Comparison of ENCODE assay signal across 15 cellular contexts in genomic region chr19:47187797-47188196, GRCh38. TPM values are rescaled to one million over a fixed set of nuclear protein-coding genes. Genes with fewer than 3 reads are reported as not detected.
A peak's percentile ranks its signal among the peaks of the same experiment; 100 is the strongest.
DNase-seq lines count a peak whose midpoint lies in the region; TF ChIP-seq lines count a peak whose summit lies in the region.
"Had no signal": no experiment of that assay in that cellular context is flagged by ENCODE, and none has a peak within 500 bp of the region (broad histone marks: within the 10 kb centered on the region; RNA-seq: fewer than 3 reads in every experiment).

No MANE protein-coding gene starts in this region.

- H3K4me2 ChIP-seq in hepatocyte = no peak overlapping the region

- WGBS in hepatocyte (ENCODE audit: low lambda C conversion rate, missing lambda C conversion rate) = 90% methylated on average over 6 of the region's 6 CpGs
- WGBS in thyroid gland, 2 donors = 93 to 94% methylated on average over 6 of the region's 6 CpGs

- TF ChIP-seq POLR2A in thyroid gland (IDR thresholded peaks at IDR 0.05) = no peak

- peak overlapping the region; percentile 10 to 68 for H3K27ac ChIP-seq in right atrium auricular region
- no peak overlapping the region for H3K27ac ChIP-seq in left ventricle myocardium inferior (replicated peaks)
- H3K27ac ChIP-seq in VCaP = peak overlapping the region; percentile 85
- peak overlapping the region; percentile 76 for H3K27ac ChIP-seq in hepatocyte
- H3K27ac ChIP-seq in thyroid gland = peak overlapping the region; percentile 81 to 90 (median 89)

- H3K36me3 ChIP-seq in right atrium auricular region (no peaks in the 10 kb centered on the region), left ventricle myocardium inferior (no peaks in the 10 kb centered on the region), hepatocyte (replicated peaks; ENCODE audit: insufficient read depth, low read depth) (peaks cover 3% of the 10 kb centered on the region), thyroid gland (no peaks in the 10 kb centered on the region)
- H3K36me3 ChIP-seq: uterus had no signal

- no peak for DNase-seq in right atrium auricular region (ENCODE audit: low spot score)
- DNase-seq in left ventricle myocardium inferior = no peak
- DNase-seq in hepatocyte (ENCODE audit: low spot score) = no peak
- no peak for DNase-seq in thyroid gland
- DNase-seq in SIG-M5 (lab: John Stamatoyannopoulos, UW) = no peak
- no peak for DNase-seq in dermis blood vessel endothelial cell
- no peak for DNase-seq in NCI-H748 treated with DMSO at 0.1 percent for 48 hours (lab: John Stamatoyannopoulos, UW)
- DNase-seq: DMS79 treated with DMSO at 0.1 percent for 48 hours, mesenchymal stem cell, MV-4-11, NCI-H2107, nucleus accumbens, T-helper 9 cell, uterus had no signal

- H2AFZ ChIP-seq in hepatocyte = no peak overlapping the region

- no peak for TF ChIP-seq CTCF in right atrium auricular region (IDR thresholded peaks at IDR 0.05)
- no peak for TF ChIP-seq CTCF in left ventricle myocardium inferior (IDR thresholded peaks at IDR 0.05; ENCODE audit: borderline replicate concordance)
- no peak for TF ChIP-seq CTCF in VCaP (conservative IDR thresholded peaks at IDR 0.05)
- TF ChIP-seq CTCF in hepatocyte (IDR thresholded peaks at IDR 0.05; ENCODE audit: poor library complexity) = no peak
- TF ChIP-seq CTCF in thyroid gland (IDR thresholded peaks at IDR 0.05) = no peak

- H3K9me3 ChIP-seq in right atrium auricular region = no peaks in the 10 kb centered on the region
- H3K9me3 ChIP-seq in left ventricle myocardium inferior (replicated peaks) = no peaks in the 10 kb centered on the region
- H3K9me3 ChIP-seq in hepatocyte (ENCODE audit: low read depth) = no peaks in the 10 kb centered on the region
- H3K9me3 ChIP-seq in thyroid gland = no peaks in the 10 kb centered on the region
- H3K9me3 ChIP-seq: uterus had no signal

- peaks cover 0 to 50% of the 10 kb centered on the region in 2 donors for H3K4me1 ChIP-seq in right atrium auricular region
- H3K4me1 ChIP-seq in left ventricle myocardium inferior = peaks cover 35% of the 10 kb centered on the region
- peaks cover 36% of the 10 kb centered on the region for H3K4me1 ChIP-seq in hepatocyte (ENCODE audit: insufficient read depth)
- peaks cover 44 to 66% of the 10 kb centered on the region in 2 donors for H3K4me1 ChIP-seq in thyroid gland

- H3K4me3 ChIP-seq in right atrium auricular region (no peak overlapping the region), left ventricle myocardium inferior (no peak overlapping the region), hepatocyte (no peak overlapping the region), thyroid gland (replicated peaks in 1 of 3) (no peak overlapping the region)
- H3K4me3 ChIP-seq: uterus had no signal

- H3K9me2 ChIP-seq in hepatocyte (replicated peaks; ENCODE audit: insufficient read depth) = no peaks in the 10 kb centered on the region

- no peaks in the 10 kb centered on the region for H4K20me1 ChIP-seq in hepatocyte (ENCODE audit: insufficient read depth, poor library complexity, severe bottlenecking)

- H3K79me2 ChIP-seq in hepatocyte = peaks cover 23% of the 10 kb centered on the region

- no peaks in the 10 kb centered on the region for H3K27me3 ChIP-seq in right atrium auricular region
- H3K27me3 ChIP-seq in left ventricle myocardium inferior (ENCODE audit: low read depth) = no peaks in the 10 kb centered on the region
- no peaks in the 10 kb centered on the region for H3K27me3 ChIP-seq in hepatocyte
- H3K27me3 ChIP-seq in thyroid gland = no peaks in the 10 kb centered on the region
- H3K27me3 ChIP-seq: uterus had no signal

- intact Hi-C loops in left ventricle myocardium inferior (cut with micrococcal nuclease) = no loop called here
- intact Hi-C loops in thyroid gland (cut with DNase I) = no loop called here

RNA-seq across cellular contexts. Expression of gene BBC3, which starts 43.2 kb away (rescaled TPM):
- 1 to 10 TPM; 2.5 to 2.9 TPM for total RNA-seq in right atrium auricular region
- total RNA-seq in left ventricle myocardium inferior = 3.9 TPM
- 8.0 and 9.9 TPM in 2 replicates for total RNA-seq in hepatocyte
- polyA plus RNA-seq in hepatocyte = 14.7 and 22.0 TPM in 2 replicates
- 1 to 10 TPM; 2.4 to 7.7 (median 4.9) TPM for total RNA-seq in thyroid gland
- total RNA-seq in dermis blood vessel endothelial cell = 24.5 and 26.9 TPM in 2 replicates

RNA-seq across cellular contexts. Expression of gene SAE1, which starts 57.2 kb away (rescaled TPM):
- total RNA-seq in right atrium auricular region (10 to 100 TPM; 43.7 to 48.7 TPM), left ventricle myocardium inferior (42.5 TPM), hepatocyte (90.3 and 112 TPM in 2 replicates), thyroid gland (100 to 1,000 TPM in 3 of 4 donors, 10 to 100 TPM in 1; 79.5 to 119 (median 103) TPM), dermis blood vessel endothelial cell (168 and 236 TPM in 2 replicates)
- 97.2 and 98.8 TPM in 2 replicates for polyA plus RNA-seq in hepatocyte
